Comparison of ENCODE assay signal across 21 cellular contexts in the genomic region with DNA sequence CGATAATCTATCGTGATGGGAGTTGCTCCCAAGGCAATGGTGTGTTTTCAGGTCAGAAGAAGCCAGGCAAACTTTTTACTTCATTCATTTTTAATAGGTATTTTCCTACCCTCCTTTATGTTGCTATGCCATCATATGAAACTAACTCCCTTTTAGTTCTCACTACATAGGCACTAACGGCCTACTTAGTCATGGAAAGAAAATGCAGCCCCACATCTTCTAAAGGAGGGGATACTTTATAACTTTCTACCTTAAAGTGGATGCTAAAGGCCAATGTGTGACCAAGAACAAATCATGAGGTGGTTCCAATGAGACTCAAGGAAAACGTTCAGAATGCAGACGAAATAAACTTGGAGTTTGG.
"Had no signal": no experiment of that assay in that cellular context is flagged by ENCODE, and none has a peak within 500 bp of the region (broad histone marks: within the 10 kb centered on the region; RNA-seq: fewer than 3 reads in every experiment).

No MANE protein-coding gene starts in this region.

- H3K4me2 ChIP-seq: hepatocyte, neural progenitor cell had no signal

- H3K79me2 ChIP-seq: hepatocyte had no signal

- ATAC-seq: activated T-cell treated with anti-CD3 and anti-CD28 coated beads, Interleukin-2, amount 50 U/mL, for 72 hours; naive thymus-derived CD8-positive, alpha-beta T cell; stimulated activated naive CD8-positive, alpha-beta T cell treated with anti-CD3 and anti-CD28 coated beads, Interleukin-15, amount 100 ng/mL, for 72 hours had no signal

- H3K36me3 ChIP-seq: left ventricle myocardium inferior, neural progenitor cell, prostate gland, tibial artery had no signal

- H3K9ac ChIP-seq: neural progenitor cell had no signal

- H3K9me3 ChIP-seq: left ventricle myocardium inferior, prostate gland, tibial artery had no signal

- H2AFZ ChIP-seq: hepatocyte, neural progenitor cell had no signal

- H3K4me3 ChIP-seq: hepatocyte, left ventricle myocardium inferior, neural progenitor cell, prostate gland, tibial artery had no signal

- H3K4me1 ChIP-seq: left ventricle myocardium inferior, neural progenitor cell, prostate gland, tibial artery had no signal

- H3K27ac ChIP-seq: hepatocyte, left ventricle myocardium inferior, neural progenitor cell, prostate gland, tibial artery had no signal

- DNase-seq: activated CD4-positive, alpha-beta memory T cell treated with anti-CD3 and anti-CD28 coated beads, Interleukin-2, amount 10 ng/mL, durations not matched to agents 7 days and 5 days; activated CD4-positive, alpha-beta T cell treated with anti-CD3 and anti-CD28 coated beads, Interleukin-2, amount 10 ng/mL, durations not matched to agents 24 days and 14 days; activated effector memory CD4-positive, alpha-beta T cell treated with Interleukin-2 at 50 U/mL for 16 hours; activated naive CD4-positive, alpha-beta T cell treated with anti-CD3 and anti-CD28 coated beads for 36 hours; activated naive CD8-positive, alpha-beta T cell treated with anti-CD3 and anti-CD28 coated beads, Interleukin-2, amount 10 ng/mL, durations not matched to agents 7 days and 5 days; activated T-cell treated with anti-CD3 and anti-CD28 coated beads, Interleukin-2, amount 50 U/mL, for 72 hours; amniotic stem cell; caudate nucleus; effector CD4-positive, alpha-beta T cell; foreskin melanocyte; immature natural killer cell; left ventricle myocardium inferior; naive thymus-derived CD8-positive, alpha-beta T cell; stimulated activated CD4-positive, alpha-beta T cell treated with anti-CD3 and anti-CD28 coated beads, Interleukin-12 subunit alpha, Interleukin-12 subunit beta, amount 100 ng/mL, for 4 hours; stimulated activated CD4-positive, alpha-beta T cell treated with anti-CD3 and anti-CD28 coated beads, Interleukin-4, amount 100 ng/mL, for 4 hours; stimulated activated naive CD8-positive, alpha-beta T cell treated with anti-CD3 and anti-CD28 coated beads, Interleukin-15, amount 100 ng/mL, for 72 hours; T-helper 2 cell; tibial artery had no signal
